Comparison of ENCODE assay signal across 1 cellular context in the genomic region with DNA sequence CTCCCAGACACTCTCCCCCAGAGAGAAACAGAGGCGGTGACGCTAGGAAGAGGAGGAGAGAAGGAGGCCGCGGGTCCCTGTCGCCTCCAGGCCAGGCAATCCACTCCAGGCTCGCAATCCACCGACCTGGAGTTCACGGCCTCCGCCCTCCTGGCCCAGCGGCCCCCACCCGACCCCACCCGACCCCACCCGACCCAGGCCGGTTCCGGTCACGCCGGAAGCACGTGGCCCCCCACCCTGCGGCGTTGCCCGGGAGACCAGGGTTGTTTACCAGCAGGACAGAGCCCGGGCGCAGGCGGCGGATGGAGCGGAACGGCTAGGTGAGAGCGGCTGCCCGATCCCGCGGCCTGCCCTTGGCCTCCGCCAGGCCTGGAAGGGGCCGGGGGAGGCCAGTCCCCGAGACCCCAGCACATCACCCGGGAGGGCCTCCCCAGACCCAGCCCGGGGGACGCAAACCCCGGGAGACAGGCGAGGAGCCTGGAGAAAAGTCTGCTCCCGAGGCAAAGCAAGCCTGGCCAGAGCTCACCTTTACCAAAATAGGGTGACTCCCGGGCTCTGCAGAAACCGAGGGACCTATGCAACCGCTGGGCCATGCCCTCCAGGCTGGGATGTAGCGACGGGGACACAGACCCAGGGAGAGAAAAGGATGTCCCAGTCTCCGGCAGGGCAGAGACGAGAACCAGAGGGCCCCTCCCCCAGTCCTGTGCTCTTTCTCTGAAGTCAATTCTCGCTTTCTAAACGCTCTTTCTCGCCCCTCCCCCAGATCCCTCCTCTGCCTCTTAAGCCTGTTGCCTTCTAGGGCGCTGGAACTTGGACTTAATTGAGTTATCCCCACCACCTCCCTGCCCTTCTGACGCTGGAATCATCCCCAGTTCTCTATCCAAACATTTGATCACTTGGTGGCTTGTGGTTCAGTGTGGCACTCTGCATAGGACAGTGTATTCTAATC.
TF ChIP-seq lines count a peak whose summit lies in the region.

A gene with protein sequence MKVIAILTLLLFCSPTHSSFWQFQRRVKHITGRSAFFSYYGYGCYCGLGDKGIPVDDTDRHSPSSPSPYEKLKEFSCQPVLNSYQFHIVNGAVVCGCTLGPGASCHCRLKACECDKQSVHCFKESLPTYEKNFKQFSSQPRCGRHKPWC (minus strand): TSS at position 685 of the 949 bp plus-strand sequence. CDS start 9,155 bp downstream, outside the sequence.
UBXN10 (plus strand) TSS at position 263 of the 949 bp plus-strand sequence. CDS start 4,466 bp downstream, outside the sequence.

TF ChIP-seq in K562, 482 proteins besides CTCF, POLR2A, EP300 and RAD21 (continued from another document and continues in another):
- TF ChIP-seq, protein P1, sequence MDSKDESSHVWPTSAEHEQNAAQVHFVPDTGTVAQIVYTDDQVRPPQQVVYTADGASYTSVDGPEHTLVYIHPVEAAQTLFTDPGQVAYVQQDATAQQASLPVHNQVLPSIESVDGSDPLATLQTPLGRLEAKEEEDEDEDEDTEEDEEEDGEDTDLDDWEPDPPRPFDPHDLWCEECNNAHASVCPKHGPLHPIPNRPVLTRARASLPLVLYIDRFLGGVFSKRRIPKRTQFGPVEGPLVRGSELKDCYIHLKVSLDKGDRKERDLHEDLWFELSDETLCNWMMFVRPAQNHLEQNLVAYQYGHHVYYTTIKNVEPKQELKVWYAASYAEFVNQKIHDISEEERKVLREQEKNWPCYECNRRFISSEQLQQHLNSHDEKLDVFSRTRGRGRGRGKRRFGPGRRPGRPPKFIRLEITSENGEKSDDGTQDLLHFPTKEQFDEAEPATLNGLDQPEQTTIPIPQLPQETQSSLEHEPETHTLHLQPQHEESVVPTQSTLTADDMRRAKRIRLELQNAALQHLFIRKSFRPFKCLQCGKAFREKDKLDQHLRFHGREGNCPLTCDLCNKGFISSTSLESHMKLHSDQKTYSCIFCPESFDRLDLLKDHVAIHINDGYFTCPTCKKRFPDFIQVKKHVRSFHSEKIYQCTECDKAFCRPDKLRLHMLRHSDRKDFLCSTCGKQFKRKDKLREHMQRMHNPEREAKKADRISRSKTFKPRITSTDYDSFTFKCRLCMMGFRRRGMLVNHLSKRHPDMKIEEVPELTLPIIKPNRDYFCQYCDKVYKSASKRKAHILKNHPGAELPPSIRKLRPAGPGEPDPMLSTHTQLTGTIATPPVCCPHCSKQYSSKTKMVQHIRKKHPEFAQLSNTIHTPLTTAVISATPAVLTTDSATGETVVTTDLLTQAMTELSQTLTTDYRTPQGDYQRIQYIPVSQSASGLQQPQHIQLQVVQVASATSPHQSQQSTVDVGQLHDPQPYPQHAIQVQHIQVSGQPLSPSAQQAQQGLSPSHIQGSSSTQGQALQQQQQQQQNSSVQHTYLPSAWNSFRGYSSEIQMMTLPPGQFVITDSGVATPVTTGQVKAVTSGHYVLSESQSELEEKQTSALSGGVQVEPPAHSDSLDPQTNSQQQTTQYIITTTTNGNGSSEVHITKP (IDR thresholded peaks at IDR 0.05; ENCODE audit: partially characterized antibody), result no peak
- no peak for TF ChIP-seq MCM2 (IDR thresholded peaks at IDR 0.05; ENCODE audit: low read depth)
- TF ChIP-seq ZNF282 (CRISPR knock-in tag; IDR thresholded peaks at IDR 0.05), result no peak
- peak; percentile 90 for TF ChIP-seq GABPA (tag; conservative IDR thresholded peaks at IDR 0.05; ENCODE audit: low read depth)
- no peak for TF ChIP-seq NFATC3 (IDR thresholded peaks at IDR 0.05)
- TF ChIP-seq TSC22D4 (tag; IDR thresholded peaks at IDR 0.05), result no peak
- TF ChIP-seq, protein P2, sequence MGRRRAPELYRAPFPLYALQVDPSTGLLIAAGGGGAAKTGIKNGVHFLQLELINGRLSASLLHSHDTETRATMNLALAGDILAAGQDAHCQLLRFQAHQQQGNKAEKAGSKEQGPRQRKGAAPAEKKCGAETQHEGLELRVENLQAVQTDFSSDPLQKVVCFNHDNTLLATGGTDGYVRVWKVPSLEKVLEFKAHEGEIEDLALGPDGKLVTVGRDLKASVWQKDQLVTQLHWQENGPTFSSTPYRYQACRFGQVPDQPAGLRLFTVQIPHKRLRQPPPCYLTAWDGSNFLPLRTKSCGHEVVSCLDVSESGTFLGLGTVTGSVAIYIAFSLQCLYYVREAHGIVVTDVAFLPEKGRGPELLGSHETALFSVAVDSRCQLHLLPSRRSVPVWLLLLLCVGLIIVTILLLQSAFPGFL (CRISPR knock-in tag; IDR thresholded peaks at IDR 0.05), result peak; percentile 72; the same call in 1 of the 2 replicates
- peak; percentile 89; the same call in 1 of the 2 replicates for TF ChIP-seq LEF1 (IDR thresholded peaks at IDR 0.05)
- no peak for TF ChIP-seq KLF1 (tag; IDR thresholded peaks at IDR 0.05)
- TF ChIP-seq, protein P3, sequence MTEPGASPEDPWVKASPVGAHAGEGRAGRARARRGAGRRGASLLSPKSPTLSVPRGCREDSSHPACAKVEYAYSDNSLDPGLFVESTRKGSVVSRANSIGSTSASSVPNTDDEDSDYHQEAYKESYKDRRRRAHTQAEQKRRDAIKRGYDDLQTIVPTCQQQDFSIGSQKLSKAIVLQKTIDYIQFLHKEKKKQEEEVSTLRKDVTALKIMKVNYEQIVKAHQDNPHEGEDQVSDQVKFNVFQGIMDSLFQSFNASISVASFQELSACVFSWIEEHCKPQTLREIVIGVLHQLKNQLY (CRISPR knock-in tag; conservative IDR thresholded peaks at IDR 0.05), result peak in 1 of 2 experiments; percentile 97; a peak in 1 of 4 replicates
- peak; percentile 55 to 84; a peak in 3 of 4 replicates for TF ChIP-seq MAZ (CRISPR knock-in tag; conservative IDR thresholded peaks at IDR 0.05 in 1 of 2, IDR thresholded peaks at IDR 0.05 in 1 of 2)
- TF ChIP-seq MYC (IDR thresholded peaks at IDR 0.05; ENCODE audit: low read depth, low read length), result peak; percentile 70
- TF ChIP-seq MYC (CRISPR knock-in tag; IDR thresholded peaks at IDR 0.05; ENCODE audit: borderline replicate concordance, low read depth), result peak; percentile 49; the same call in 1 of the 2 replicates
- no peak for TF ChIP-seq U2AF2 (optimal IDR thresholded peaks at IDR 0.05; ENCODE audit: low read depth, low read length)
- no peak for TF ChIP-seq GTF2A2 (tag; IDR thresholded peaks at IDR 0.05)
- no peak for TF ChIP-seq GABPB2 (CRISPR knock-in tag; conservative IDR thresholded peaks at IDR 0.05)
- peak; percentile 31; the same call in 1 of the 2 replicates for TF ChIP-seq HDAC2 (IDR thresholded peaks at IDR 0.05)
- no peak; the same call in 1 of the 2 replicates for TF ChIP-seq EP400 (IDR thresholded peaks at IDR 0.05)
- TF ChIP-seq BCOR (IDR thresholded peaks at IDR 0.05), result no peak
- no peak for TF ChIP-seq ILF3 (IDR thresholded peaks at IDR 0.05; ENCODE audit: borderline replicate concordance)
- no peak for TF ChIP-seq FOXM1 (IDR thresholded peaks at IDR 0.05; ENCODE audit: low read depth)
- TF ChIP-seq FOXM1 (CRISPR knock-in tag; IDR thresholded peaks at IDR 0.05; ENCODE audit: low read depth), result no peak
- peak in 1 of 2 experiments; percentile 69; a peak in 1 of 4 replicates for TF ChIP-seq ARNT (IDR thresholded peaks at IDR 0.05)
- TF ChIP-seq KLF16 (IDR thresholded peaks at IDR 0.05), result no peak
- TF ChIP-seq, protein P4, sequence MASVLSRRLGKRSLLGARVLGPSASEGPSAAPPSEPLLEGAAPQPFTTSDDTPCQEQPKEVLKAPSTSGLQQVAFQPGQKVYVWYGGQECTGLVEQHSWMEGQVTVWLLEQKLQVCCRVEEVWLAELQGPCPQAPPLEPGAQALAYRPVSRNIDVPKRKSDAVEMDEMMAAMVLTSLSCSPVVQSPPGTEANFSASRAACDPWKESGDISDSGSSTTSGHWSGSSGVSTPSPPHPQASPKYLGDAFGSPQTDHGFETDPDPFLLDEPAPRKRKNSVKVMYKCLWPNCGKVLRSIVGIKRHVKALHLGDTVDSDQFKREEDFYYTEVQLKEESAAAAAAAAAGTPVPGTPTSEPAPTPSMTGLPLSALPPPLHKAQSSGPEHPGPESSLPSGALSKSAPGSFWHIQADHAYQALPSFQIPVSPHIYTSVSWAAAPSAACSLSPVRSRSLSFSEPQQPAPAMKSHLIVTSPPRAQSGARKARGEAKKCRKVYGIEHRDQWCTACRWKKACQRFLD (CRISPR knock-in tag; IDR thresholded peaks at IDR 0.05), result peak; percentile 70
- TF ChIP-seq ZNF589 (CRISPR knock-in tag; IDR thresholded peaks at IDR 0.05; ENCODE audit: low read depth), result peak; percentile 50; the same call in 1 of the 2 replicates
- TF ChIP-seq TCF7 (IDR thresholded peaks at IDR 0.05; ENCODE audit: borderline replicate concordance), result no peak
- TF ChIP-seq HLTF (IDR thresholded peaks at IDR 0.05), result no peak
- TF ChIP-seq FUS (optimal IDR thresholded peaks at IDR 0.05; ENCODE audit: low read depth, low read length), result no peak
- no peak; the same call in none of the 2 replicates for TF ChIP-seq ZNF175 (CRISPR knock-in tag; IDR thresholded peaks at IDR 0.05; ENCODE audit: low read depth)
- peak; percentile 47; the same call in 1 of the 2 replicates for TF ChIP-seq ZNF644 (tag; IDR thresholded peaks at IDR 0.05; ENCODE audit: low read depth)
- TF ChIP-seq, protein P5, sequence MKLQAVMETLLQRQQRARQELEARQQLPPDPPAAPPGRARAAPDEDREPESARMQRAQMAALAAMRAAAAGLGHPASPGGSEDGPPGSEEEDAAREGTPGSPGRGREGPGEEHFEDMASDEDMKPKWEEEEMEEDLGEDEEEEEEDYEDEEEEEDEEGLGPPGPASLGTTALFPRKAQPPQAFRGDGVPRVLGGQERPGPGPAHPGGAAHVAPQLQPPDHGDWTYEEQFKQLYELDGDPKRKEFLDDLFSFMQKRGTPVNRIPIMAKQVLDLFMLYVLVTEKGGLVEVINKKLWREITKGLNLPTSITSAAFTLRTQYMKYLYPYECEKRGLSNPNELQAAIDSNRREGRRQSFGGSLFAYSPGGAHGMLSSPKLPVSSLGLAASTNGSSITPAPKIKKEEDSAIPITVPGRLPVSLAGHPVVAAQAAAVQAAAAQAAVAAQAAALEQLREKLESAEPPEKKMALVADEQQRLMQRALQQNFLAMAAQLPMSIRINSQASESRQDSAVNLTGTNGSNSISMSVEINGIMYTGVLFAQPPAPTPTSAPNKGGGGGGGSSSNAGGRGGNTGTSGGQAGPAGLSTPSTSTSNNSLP (IDR thresholded peaks at IDR 0.05; ENCODE audit: borderline replicate concordance, low read depth, low read length), result no peak
- no peak for TF ChIP-seq ZKSCAN3 (CRISPR knock-in tag; IDR thresholded peaks at IDR 0.05)
- no peak for TF ChIP-seq ZNF561 (CRISPR knock-in tag; conservative IDR thresholded peaks at IDR 0.05)
- no peak for TF ChIP-seq HNRNPUL1 (IDR thresholded peaks at IDR 0.05; ENCODE audit: low read length)
- TF ChIP-seq, protein P6, sequence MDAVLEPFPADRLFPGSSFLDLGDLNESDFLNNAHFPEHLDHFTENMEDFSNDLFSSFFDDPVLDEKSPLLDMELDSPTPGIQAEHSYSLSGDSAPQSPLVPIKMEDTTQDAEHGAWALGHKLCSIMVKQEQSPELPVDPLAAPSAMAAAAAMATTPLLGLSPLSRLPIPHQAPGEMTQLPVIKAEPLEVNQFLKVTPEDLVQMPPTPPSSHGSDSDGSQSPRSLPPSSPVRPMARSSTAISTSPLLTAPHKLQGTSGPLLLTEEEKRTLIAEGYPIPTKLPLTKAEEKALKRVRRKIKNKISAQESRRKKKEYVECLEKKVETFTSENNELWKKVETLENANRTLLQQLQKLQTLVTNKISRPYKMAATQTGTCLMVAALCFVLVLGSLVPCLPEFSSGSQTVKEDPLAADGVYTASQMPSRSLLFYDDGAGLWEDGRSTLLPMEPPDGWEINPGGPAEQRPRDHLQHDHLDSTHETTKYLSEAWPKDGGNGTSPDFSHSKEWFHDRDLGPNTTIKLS (IDR thresholded peaks at IDR 0.05; ENCODE audit: borderline replicate concordance, low read depth), result 0 out of 2 replicates have a peak, but pooled peaks have one; percentile 23
- no peak; the same call in 1 of the 2 replicates for TF ChIP-seq ZNF384 (IDR thresholded peaks at IDR 0.05; ENCODE audit: low read depth, low read length)
- TF ChIP-seq, protein P7, sequence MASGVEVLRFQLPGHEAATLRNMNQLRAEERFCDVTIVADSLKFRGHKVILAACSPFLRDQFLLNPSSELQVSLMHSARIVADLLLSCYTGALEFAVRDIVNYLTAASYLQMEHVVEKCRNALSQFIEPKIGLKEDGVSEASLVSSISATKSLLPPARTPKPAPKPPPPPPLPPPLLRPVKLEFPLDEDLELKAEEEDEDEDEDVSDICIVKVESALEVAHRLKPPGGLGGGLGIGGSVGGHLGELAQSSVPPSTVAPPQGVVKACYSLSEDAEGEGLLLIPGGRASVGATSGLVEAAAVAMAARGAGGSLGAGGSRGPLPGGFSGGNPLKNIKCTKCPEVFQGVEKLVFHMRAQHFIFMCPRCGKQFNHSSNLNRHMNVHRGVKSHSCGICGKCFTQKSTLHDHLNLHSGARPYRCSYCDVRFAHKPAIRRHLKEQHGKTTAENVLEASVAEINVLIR (CRISPR knock-in tag; IDR thresholded peaks at IDR 0.05), result no peak
- TF ChIP-seq TRIM24 (IDR thresholded peaks at IDR 0.05), result 0 out of 4 replicates have a peak, but pooled peaks of 1 of the 2 experiments have one; percentile 26
- no peak for TF ChIP-seq ZEB2 (IDR thresholded peaks at IDR 0.05)
- TF ChIP-seq, protein P8, sequence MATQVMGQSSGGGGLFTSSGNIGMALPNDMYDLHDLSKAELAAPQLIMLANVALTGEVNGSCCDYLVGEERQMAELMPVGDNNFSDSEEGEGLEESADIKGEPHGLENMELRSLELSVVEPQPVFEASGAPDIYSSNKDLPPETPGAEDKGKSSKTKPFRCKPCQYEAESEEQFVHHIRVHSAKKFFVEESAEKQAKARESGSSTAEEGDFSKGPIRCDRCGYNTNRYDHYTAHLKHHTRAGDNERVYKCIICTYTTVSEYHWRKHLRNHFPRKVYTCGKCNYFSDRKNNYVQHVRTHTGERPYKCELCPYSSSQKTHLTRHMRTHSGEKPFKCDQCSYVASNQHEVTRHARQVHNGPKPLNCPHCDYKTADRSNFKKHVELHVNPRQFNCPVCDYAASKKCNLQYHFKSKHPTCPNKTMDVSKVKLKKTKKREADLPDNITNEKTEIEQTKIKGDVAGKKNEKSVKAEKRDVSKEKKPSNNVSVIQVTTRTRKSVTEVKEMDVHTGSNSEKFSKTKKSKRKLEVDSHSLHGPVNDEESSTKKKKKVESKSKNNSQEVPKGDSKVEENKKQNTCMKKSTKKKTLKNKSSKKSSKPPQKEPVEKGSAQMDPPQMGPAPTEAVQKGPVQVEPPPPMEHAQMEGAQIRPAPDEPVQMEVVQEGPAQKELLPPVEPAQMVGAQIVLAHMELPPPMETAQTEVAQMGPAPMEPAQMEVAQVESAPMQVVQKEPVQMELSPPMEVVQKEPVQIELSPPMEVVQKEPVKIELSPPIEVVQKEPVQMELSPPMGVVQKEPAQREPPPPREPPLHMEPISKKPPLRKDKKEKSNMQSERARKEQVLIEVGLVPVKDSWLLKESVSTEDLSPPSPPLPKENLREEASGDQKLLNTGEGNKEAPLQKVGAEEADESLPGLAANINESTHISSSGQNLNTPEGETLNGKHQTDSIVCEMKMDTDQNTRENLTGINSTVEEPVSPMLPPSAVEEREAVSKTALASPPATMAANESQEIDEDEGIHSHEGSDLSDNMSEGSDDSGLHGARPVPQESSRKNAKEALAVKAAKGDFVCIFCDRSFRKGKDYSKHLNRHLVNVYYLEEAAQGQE (CRISPR knock-in tag; IDR thresholded peaks at IDR 0.05; ENCODE audit: low read depth), result 0 out of 2 replicates have a peak, but pooled peaks have one; percentile 67
- TF ChIP-seq, protein P9, sequence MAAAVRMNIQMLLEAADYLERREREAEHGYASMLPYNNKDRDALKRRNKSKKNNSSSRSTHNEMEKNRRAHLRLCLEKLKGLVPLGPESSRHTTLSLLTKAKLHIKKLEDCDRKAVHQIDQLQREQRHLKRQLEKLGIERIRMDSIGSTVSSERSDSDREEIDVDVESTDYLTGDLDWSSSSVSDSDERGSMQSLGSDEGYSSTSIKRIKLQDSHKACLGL (CRISPR knock-in tag; IDR thresholded peaks at IDR 0.05; ENCODE audit: borderline replicate concordance, poor library complexity, severe bottlenecking), result peak; percentile 56
